Comparison of ENCODE assay signal across 1 cellular context in the genomic region with DNA sequence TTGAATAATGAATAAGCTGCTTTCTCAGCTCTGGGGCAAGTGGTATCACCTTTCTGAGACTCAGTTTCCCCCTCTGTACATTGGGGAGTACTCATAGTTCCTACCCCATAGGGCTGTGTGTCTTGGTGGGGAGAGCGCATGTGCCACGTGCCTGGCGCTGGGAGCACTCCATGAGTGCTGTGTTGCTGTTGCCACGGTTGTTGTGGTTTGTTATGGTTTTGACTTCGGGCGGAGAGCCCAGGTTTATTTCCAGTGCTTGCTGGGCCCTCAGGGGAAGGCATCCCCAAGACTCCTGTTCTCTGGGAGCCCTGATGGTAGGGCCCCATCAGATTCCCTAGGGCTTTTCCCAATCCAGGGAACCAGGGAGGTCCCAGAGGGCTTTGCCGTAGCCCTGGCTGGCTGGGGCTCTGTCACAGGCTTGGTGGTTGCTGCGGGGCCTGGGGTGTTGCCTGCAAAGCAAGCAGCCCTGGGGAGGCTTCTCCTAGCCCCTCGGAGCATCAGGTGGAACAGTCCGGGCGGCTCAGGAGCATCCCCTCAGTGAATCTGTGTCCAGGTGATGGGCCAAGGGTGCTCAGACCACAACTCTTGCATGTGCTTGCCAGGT.
TF ChIP-seq lines count a peak whose summit lies in the region.

No MANE protein-coding gene starts in this region.

TF ChIP-seq in endothelial cell of umbilical vein, 7 proteins besides CTCF, POLR2A, EP300 and RAD21:
- no peak for TF ChIP-seq GATA2 (IDR thresholded peaks at IDR 0.05; ENCODE audit: insufficient read depth, insufficient read length, low read depth, low read length)
